ENCODE assay signal across 20 cellular contexts in the genomic region with DNA sequence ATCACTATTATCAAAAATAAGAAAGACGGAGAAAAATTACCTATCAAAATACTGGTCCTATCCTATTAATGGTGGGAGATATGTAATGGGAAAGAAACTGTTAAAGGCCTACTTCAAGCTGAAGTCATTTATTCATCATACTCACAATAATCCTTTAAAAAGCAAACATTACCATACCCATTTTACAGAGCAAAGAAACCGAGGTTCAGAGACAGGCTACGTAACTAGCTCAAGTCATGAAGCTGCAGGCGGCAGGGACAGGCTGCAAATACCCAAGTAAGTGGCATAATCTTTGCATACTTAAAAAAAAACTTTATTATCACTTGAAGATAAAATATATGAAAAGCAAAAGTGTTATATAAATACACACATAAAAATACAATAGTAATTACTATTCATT. TPM values are rescaled to one million over a fixed set of nuclear protein-coding genes. Genes with fewer than 3 reads are reported as not detected.
DNase-seq lines count a peak whose midpoint lies in the region; ATAC-seq and TF ChIP-seq lines count a peak whose summit lies in the region.
"Had no signal": no experiment of that assay in that cellular context is flagged by ENCODE, and none has a peak within 500 bp of the region (broad histone marks: within the 10 kb centered on the region; RNA-seq: fewer than 3 reads in every experiment).

No MANE protein-coding gene starts in this region.

- intact Hi-C loops in lower lobe of right lung (cut with DNase I) (no loop called here), stomach (cut with DNase I; ENCODE audit: low total_unique reads) (no loop called here)

- peak overlapping the region; percentile 95 for H3K27ac ChIP-seq in lower lobe of right lung
- peak overlapping the region in 4 of 5 donors; percentile 93 to 96 (median 94) for H3K27ac ChIP-seq in stomach
- H3K27ac ChIP-seq: 22Rv1, BLaER1 had no signal

- H3K27ac Mint-ChIP-seq in T-helper 2 cell treated with Interferon-gamma antibody and Interleukin-4, amounts not matched to agents 5 μg/mL and 100 μg/mL, for 36 hours: peak overlapping the region; percentile 13
- H3K27ac Mint-ChIP-seq in brain: peak overlapping the region in 1 of 5 experiments; percentile 90
- H3K27ac Mint-ChIP-seq: endodermal cell, nephron progenitor cell had no signal

- no peak for TF ChIP-seq POLR2A in stomach (IDR thresholded peaks at IDR 0.05)

- H3K4me1 ChIP-seq in lower lobe of right lung (peaks cover 47% of the 10 kb centered on the region), stomach (peaks cover 20 to 70% (median 55%) of the 10 kb centered on the region in 4 donors)

- no peaks in the 10 kb centered on the region for H3K9me3 Mint-ChIP-seq in T-helper 2 cell treated with Interferon-gamma antibody and Interleukin-4, amounts not matched to agents 5 μg/mL and 100 μg/mL, for 36 hours
- no peaks in the 10 kb centered on the region for H3K9me3 Mint-ChIP-seq in brain
- H3K9me3 Mint-ChIP-seq: endodermal cell, nephron progenitor cell had no signal

- H3K4me3 ChIP-seq in lower lobe of right lung (peak overlapping the region; percentile 89), stomach (peak overlapping the region in 3 of 4 donors; percentile 10 to 99 (median 94))
- H3K4me3 ChIP-seq: BLaER1 had no signal

- TF ChIP-seq CTCF in brain (conservative IDR thresholded peaks at IDR 0.05) (no peak), lower lobe of right lung (IDR thresholded peaks at IDR 0.05) (no peak), stomach (IDR thresholded peaks at IDR 0.05) (no peak)

- H3K4me3 Mint-ChIP-seq in T-helper 2 cell treated with Interferon-gamma antibody and Interleukin-4, amounts not matched to agents 5 μg/mL and 100 μg/mL, for 36 hours: peak overlapping the region; percentile 96
- peak overlapping the region; percentile 0 to 97 (median 95) for H3K4me3 Mint-ChIP-seq in brain

- no peaks in the 10 kb centered on the region for H3K27me3 Mint-ChIP-seq in T-helper 2 cell treated with Interferon-gamma antibody and Interleukin-4, amounts not matched to agents 5 μg/mL and 100 μg/mL, for 36 hours (ENCODE audit: low read depth)
- peaks cover 7% of the 10 kb centered on the region for H3K27me3 Mint-ChIP-seq in brain

- no peak for TF ChIP-seq EP300 in stomach (IDR thresholded peaks at IDR 0.05)

- ATAC-seq in lower lobe of right lung: no peak

- H3K27me3 ChIP-seq in lower lobe of right lung (ENCODE audit: low read depth): no peaks in the 10 kb centered on the region
- H3K27me3 ChIP-seq in stomach: no peaks in the 10 kb centered on the region
- H3K27me3 ChIP-seq: BLaER1, right atrium auricular region had no signal

- H3K36me3 ChIP-seq in lower lobe of right lung: no peaks in the 10 kb centered on the region
- H3K36me3 ChIP-seq in stomach: no peaks in the 10 kb centered on the region
- H3K36me3 ChIP-seq: right atrium auricular region had no signal

- H3K9me3 ChIP-seq in lower lobe of right lung (no peaks in the 10 kb centered on the region), stomach (no peaks in the 10 kb centered on the region)
- H3K9me3 ChIP-seq: BLaER1, right atrium auricular region had no signal

- in situ Hi-C loops in ACHN (cut with HindIII; ENCODE audit: low pct_ligation_motif_present, low pct_unique_long_range_greater_than_20kb, low sequenced_read_pairs): no loop called here

- peaks cover 40% of the 10 kb centered on the region for H3K4me1 Mint-ChIP-seq in T-helper 2 cell treated with Interferon-gamma antibody and Interleukin-4, amounts not matched to agents 5 μg/mL and 100 μg/mL, for 36 hours (ENCODE audit: low read depth)
- peaks cover 40% of the 10 kb centered on the region for H3K4me1 Mint-ChIP-seq in brain

- peaks cover 13% of the 10 kb centered on the region for H3K36me3 Mint-ChIP-seq in T-helper 2 cell treated with Interferon-gamma antibody and Interleukin-4, amounts not matched to agents 5 μg/mL and 100 μg/mL, for 36 hours (ENCODE audit: low read depth)
- H3K36me3 Mint-ChIP-seq in brain: peaks cover 14% of the 10 kb centered on the region

- WGBS in stomach, 5 donors: 52 to 71% (median 57%) methylated on average over 4 of the region's 4 CpGs

- no peak for DNase-seq in T-helper 2 cell treated with Interferon-gamma antibody and Interleukin-4, amounts not matched to agents 5 μg/mL and 100 μg/mL, for 36 hours (ENCODE audit: low spot score)
- DNase-seq in T-helper 2 cell (no peak), lower lobe of right lung (no peak), stomach (no peak), NOMO-1 (lab: John Stamatoyannopoulos, UW; ENCODE audit: unreplicated experiment in 2 of 2) (no peak), ACHN (no peak), NCI-H2029 treated with DMSO at 0.1 percent for 48 hours (lab: John Stamatoyannopoulos, UW) (no peak)
- DNase-seq: activated T-cell treated with anti-CD3 and anti-CD28 coated beads for 4 hours; caudate nucleus; endodermal cell; foreskin fibroblast; HCEC 1CT; NCI-H1930; NCI-H510A treated with DMSO at 0.1 percent for 48 hours; nephron progenitor cell; stimulated activated CD4-positive, alpha-beta T cell treated with anti-CD3 and anti-CD28 coated beads, Interleukin-4, amount 100 ng/mL, for 1 hour had no signal

RNA-seq across cellular contexts. Expression of a gene that starts 2.6 kb away (rescaled TPM):
- 12.5 TPM for polyA plus RNA-seq in brain (ENCODE audit: insufficient read depth, low read depth, low replicate concordance)
- total RNA-seq in lower lobe of right lung: 73.8 TPM
- 100 to 1,000 TPM in 2 of 5 donors, 10 to 100 TPM in 3; 37.1 to 159 (median 71.2) TPM for total RNA-seq in stomach
- 10 to 100 TPM in 1 of 3 donors, 1 to 10 TPM in 2; 4.3 to 12.1 (median 8.6) TPM for polyA plus RNA-seq in stomach
